ENCODE assay signal across 1 cellular context in genomic region chr12:53481957-53482586, GRCh38.
A peak's percentile ranks its signal among the peaks of the same experiment; 100 is the strongest.
TF ChIP-seq lines count a peak whose summit lies in the region.

No MANE protein-coding gene starts in this region.

TF ChIP-seq in HepG2, 621 proteins besides CTCF, POLR2A, EP300 and RAD21 (continued from another document):
- no peak for TF ChIP-seq ZNF574 (CRISPR knock-in tag; IDR thresholded peaks at IDR 0.05)
- TF ChIP-seq POLR2AphosphoS2 (IDR thresholded peaks at IDR 0.05; ENCODE audit: low read depth, low read length) = peak; percentile 89; the same call in 1 of the 2 replicates
- no peak for TF ChIP-seq AKNA (CRISPR knock-in tag; IDR thresholded peaks at IDR 0.05; ENCODE audit: borderline replicate concordance)
- no peak for TF ChIP-seq ZNF816 (CRISPR knock-in tag; IDR thresholded peaks at IDR 0.05; ENCODE audit: borderline replicate concordance)
